Comparison of ENCODE assay signal across 8 cellular contexts in genomic region chr22:29480512-29481264, GRCh38. TPM values are rescaled to one million over a fixed set of nuclear protein-coding genes. Genes with fewer than 3 reads are reported as not detected.
DNase-seq lines count a peak whose midpoint lies in the region; ATAC-seq and TF ChIP-seq lines count a peak whose summit lies in the region.

No MANE protein-coding gene starts in this region.

- WGBS in aorta, 2 donors: 6% methylated on average over 74 to 107 of the region's 107 CpGs

- peaks cover 6% of the 10 kb centered on the region for H3K36me3 Mint-ChIP-seq in activated CD4-positive, alpha-beta T cell treated with anti-CD3 and anti-CD28 coated beads, Interleukin-2, amount 10 ng/mL, durations not matched to agents 7 days and 5 days (ENCODE audit: low read depth)
- H3K36me3 Mint-ChIP-seq in nephron (ENCODE audit: low read depth): no peaks in the 10 kb centered on the region

- peak; percentile 33 for TF ChIP-seq POLR2A in GM18526 (IDR thresholded peaks at IDR 0.05; ENCODE audit: extremely low read depth, insufficient read length)

- H3K9me3 Mint-ChIP-seq in activated CD4-positive, alpha-beta T cell treated with anti-CD3 and anti-CD28 coated beads, Interleukin-2, amount 10 ng/mL, durations not matched to agents 7 days and 5 days: no peaks in the 10 kb centered on the region
- H3K9me3 Mint-ChIP-seq in nephron: no peaks in the 10 kb centered on the region

- peak; percentile 12 for DNase-seq in activated CD4-positive, alpha-beta T cell treated with anti-CD3 and anti-CD28 coated beads, Interleukin-2, amount 10 ng/mL, durations not matched to agents 7 days and 5 days
- DNase-seq in epidermal melanocyte (ENCODE audit: insufficient read length, low spot score) (peak; percentile 23), aorta (peak; percentile 56 to 61), left colon (no peak), NCI-H446 (lab: John Stamatoyannopoulos, UW) (no peak)

- no peak overlapping the region for H3K4me3 ChIP-seq in aorta (ENCODE audit: low read length in 2 of 2)

- no peak overlapping the region for H3K27ac Mint-ChIP-seq in activated CD4-positive, alpha-beta T cell treated with anti-CD3 and anti-CD28 coated beads, Interleukin-2, amount 10 ng/mL, durations not matched to agents 7 days and 5 days
- H3K27ac Mint-ChIP-seq in nephron: no peak overlapping the region

- CTCF ChIA-PET in activated CD4-positive, alpha-beta T cell treated with anti-CD3 and anti-CD28 coated beads, Interleukin-2, amount 10 ng/mL, durations not matched to agents 7 days and 5 days (lab: Charles Lee): interaction anchor here (0.7 to 1.8 kb wide), 3 partner anchors 10 to 340 kb away, joined by 3 to 5 read pairs (median 3); no protein-coding TSS in a partner anchor

- intact Hi-C loops in aorta (cut with DNase I) (no loop called here), left colon (cut with DNase I, micrococcal nuclease) (no loop called here)

- ATAC-seq in aorta (ENCODE audit: low FRiP score): no peak
- ATAC-seq in left colon: no peak
- ATAC-seq in HG03521 (IDR thresholded peaks at IDR 0.05; ENCODE audit: unreplicated experiment): no peak

- POLR2A ChIA-PET in activated CD4-positive, alpha-beta T cell treated with anti-CD3 and anti-CD28 coated beads, Interleukin-2, amount 10 ng/mL, durations not matched to agents 7 days and 5 days (lab: Charles Lee): no interaction called here

- no peaks in the 10 kb centered on the region for H3K36me3 ChIP-seq in aorta (ENCODE audit: control insufficient read depth in 1 of 2, insufficient read depth in 2 of 2, low read length in 1 of 2)

- H3K9me3 ChIP-seq in aorta (ENCODE audit: control insufficient read depth, low read length): no peaks in the 10 kb centered on the region

- peaks cover 46% of the 10 kb centered on the region for H3K27me3 Mint-ChIP-seq in activated CD4-positive, alpha-beta T cell treated with anti-CD3 and anti-CD28 coated beads, Interleukin-2, amount 10 ng/mL, durations not matched to agents 7 days and 5 days
- H3K27me3 Mint-ChIP-seq in nephron (ENCODE audit: low read depth): peaks cover 59% of the 10 kb centered on the region

- H3K27me3 ChIP-seq in aorta (ENCODE audit: control insufficient read depth in 1 of 2, insufficient read depth in 2 of 2, low read length in 1 of 2): no peaks in the 10 kb centered on the region

- H3K4me1 Mint-ChIP-seq in activated CD4-positive, alpha-beta T cell treated with anti-CD3 and anti-CD28 coated beads, Interleukin-2, amount 10 ng/mL, durations not matched to agents 7 days and 5 days: peaks cover 13% of the 10 kb centered on the region
- H3K4me1 Mint-ChIP-seq in nephron: peaks cover 26% of the 10 kb centered on the region

- TF ChIP-seq CTCF in nephron (IDR thresholded peaks at IDR 0.05; ENCODE audit: unreplicated experiment in 3 of 3): peak in 1 of 3 experiments; percentile 20

- H3K4me1 ChIP-seq in aorta (ENCODE audit: control insufficient read depth in 1 of 2, insufficient read depth in 2 of 2, low read length in 2 of 2): no peaks in the 10 kb centered on the region

- H3K4me3 Mint-ChIP-seq in activated CD4-positive, alpha-beta T cell treated with anti-CD3 and anti-CD28 coated beads, Interleukin-2, amount 10 ng/mL, durations not matched to agents 7 days and 5 days: no peak overlapping the region
- peak overlapping the region; percentile 78 to 81 (median 81) for H3K4me3 Mint-ChIP-seq in nephron

- no peak overlapping the region for H3K27ac ChIP-seq in aorta (ENCODE audit: low read depth in 1 of 2, low read length in 2 of 2)

RNA-seq across cellular contexts. Expression of gene NEFH, which starts 0.7 kb away (rescaled TPM):
- under 1 TPM; 0.87 to 0.89 TPM for total RNA-seq in activated CD4-positive, alpha-beta T cell treated with anti-CD3 and anti-CD28 coated beads, Interleukin-2, amount 10 ng/mL, durations not matched to agents 7 days and 5 days
- under 1 TPM; 0.36 to 0.63 TPM for total RNA-seq in aorta
- polyA plus RNA-seq in aorta: under 1 TPM in 1 of 2 donors, not detected in 1; 0.38 TPM
- total RNA-seq in left colon: under 1 TPM; 0.12 to 0.34 TPM

RNA-seq across cellular contexts. Expression of gene RFPL1, which starts 42.3 kb away (rescaled TPM):
- total RNA-seq in activated CD4-positive, alpha-beta T cell treated with anti-CD3 and anti-CD28 coated beads, Interleukin-2, amount 10 ng/mL, durations not matched to agents 7 days and 5 days: not detected
- total RNA-seq in aorta: not detected
- polyA plus RNA-seq in aorta: not detected
- total RNA-seq in left colon: not detected

Comparison
In these comparisons a context has a peak if more than half of its experiments do, and no peak if none do; other contexts are left out.
1. DNase-seq: peak in activated CD4-positive, alpha-beta T cell treated with anti-CD3 and anti-CD28 coated beads, Interleukin-2, amount 10 ng/mL, durations not matched to agents 7 days and 5 days (single experiment), epidermal melanocyte (single experiment) and aorta (2 of 2); none in left colon (0 of 2) and NCI-H446 (0 of 2).